In the genomic region with DNA sequence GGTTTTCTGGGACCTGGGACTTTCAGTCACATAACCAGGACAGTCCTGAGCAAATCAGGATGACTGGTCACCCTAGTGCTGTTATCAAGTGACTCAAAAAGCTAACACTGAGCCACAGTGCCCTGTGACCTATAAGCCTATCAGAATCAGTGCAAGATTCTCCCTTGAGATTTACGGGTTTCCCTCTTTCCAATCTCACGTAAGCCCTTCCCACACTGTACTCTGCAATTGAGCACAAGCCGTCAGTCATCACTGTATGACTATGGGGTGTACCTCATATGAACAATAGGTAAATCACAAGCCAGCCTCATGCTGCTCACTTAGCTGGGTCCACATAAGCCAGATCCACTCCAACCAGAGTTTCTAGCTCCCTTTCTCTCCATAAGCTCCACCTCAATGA, we compare ENCODE assay signal across 12 cellular contexts. TPM values are rescaled to one million over a fixed set of nuclear protein-coding genes. Genes with fewer than 3 reads are reported as not detected.
A peak's percentile ranks its signal among the peaks of the same experiment; 100 is the strongest.
DNase-seq lines count a peak whose midpoint lies in the region; ATAC-seq, FAIRE-seq and TF ChIP-seq lines count a peak whose summit lies in the region.
"Had no signal": no experiment of that assay in that cellular context is flagged by ENCODE, and none has a peak within 500 bp of the region (broad histone marks: within the 10 kb centered on the region; RNA-seq: fewer than 3 reads in every experiment).

No MANE protein-coding gene starts in this region.

- ATAC-seq in GM18870 (IDR thresholded peaks at IDR 0.05; ENCODE audit: unreplicated experiment) (peak; percentile 72), GM21515 (IDR thresholded peaks at IDR 0.05; ENCODE audit: unreplicated experiment) (peak; percentile 55), HG03095 (IDR thresholded peaks at IDR 0.05; ENCODE audit: unreplicated experiment) (peak; percentile 62), HepG2 (peak; percentile 55; the same call in 1 of the 3 replicates)
- ATAC-seq: naive thymus-derived CD8-positive, alpha-beta T cell had no signal

- 3% methylated on average over 3 of the region's 3 CpGs for WGBS in HepG2 (ENCODE audit: low lambda C conversion rate)

- in situ Hi-C loops in HepG2 (cut with HindIII; ENCODE audit: extremely low pct_ligation_motif_present, low pct_unique_long_range_greater_than_20kb): no loop called here

- H3K36me3 Mint-ChIP-seq in chondrocyte (ENCODE audit: low read depth): peaks cover 2% of the 10 kb centered on the region
- H3K36me3 Mint-ChIP-seq: naive thymus-derived CD8-positive, alpha-beta T cell had no signal

- BruUV-seq in HepG2 (replicated peaks; lab: Mats Ljungman, UMichigan): no TSS peak

- H3K36me3 ChIP-seq in HepG2 (replicated peaks in 1 of 2; ENCODE audit: control insufficient read depth in 1 of 2, insufficient read depth in 2 of 2, low read length in 2 of 2): no peaks in the 10 kb centered on the region

- H3K4me3 Mint-ChIP-seq in chondrocyte (ENCODE audit: unreplicated experiment): no peak overlapping the region
- H3K4me3 Mint-ChIP-seq: naive thymus-derived CD8-positive, alpha-beta T cell had no signal

- H3K27me3 Mint-ChIP-seq in chondrocyte (ENCODE audit: low read depth): peaks cover 18% of the 10 kb centered on the region

- H3K27ac Mint-ChIP-seq in chondrocyte (ENCODE audit: unreplicated experiment): no peak overlapping the region
- H3K27ac Mint-ChIP-seq: naive thymus-derived CD8-positive, alpha-beta T cell had no signal

- POLR2A ChIA-PET in HepG2 (lab: Yijun Ruan, JAX): no interaction called here

- no peak for TF ChIP-seq CTCF in HepG2 (CRISPR knock-in tag; IDR thresholded peaks at IDR 0.05)
- no peak for TF ChIP-seq CTCF in chondrocyte (IDR thresholded peaks at IDR 0.05)

- H3K9me3 Mint-ChIP-seq in chondrocyte (ENCODE audit: low read depth): peaks cover 6% of the 10 kb centered on the region

- H3K9me3 ChIP-seq in HepG2 (ENCODE audit: low read length): peaks cover 3% of the 10 kb centered on the region; the same call in 1 of the 2 replicates

- no peak for TF ChIP-seq POLR2A in HepG2 (IDR thresholded peaks at IDR 0.05; ENCODE audit: insufficient read depth in 1 of 2, low read depth in 2 of 2, low read length in 2 of 2)

- H3K4me1 Mint-ChIP-seq in chondrocyte (ENCODE audit: low read depth): no peaks in the 10 kb centered on the region
- H3K4me1 Mint-ChIP-seq: naive thymus-derived CD8-positive, alpha-beta T cell had no signal

- no peaks in the 10 kb centered on the region for H3K79me2 ChIP-seq in HepG2 (ENCODE audit: insufficient read depth, low read length)

- H2AFZ ChIP-seq in HepG2 (ENCODE audit: low read length): no peak overlapping the region

- no peaks in the 10 kb centered on the region for H3K27me3 ChIP-seq in HepG2 (ENCODE audit: control insufficient read depth in 1 of 2, insufficient read depth in 2 of 2, low read length in 2 of 2)

- H4K20me1 ChIP-seq in HepG2 (ENCODE audit: insufficient read depth, low read length): no peaks in the 10 kb centered on the region

- intact Hi-C loops in HepG2 (cut with micrococcal nuclease; ENCODE audit: unreplicated experiment): no loop called here

- CTCF ChIA-PET in HepG2 (lab: Yijun Ruan, JAX; ENCODE audit: low intra/inter-chr PET ratio, low total read pairs): no interaction called here

- no peak overlapping the region for H3K9ac ChIP-seq in HepG2 (ENCODE audit: insufficient read depth, low read depth, low read length)

- no peak for TF ChIP-seq EP300 in HepG2 (IDR thresholded peaks at IDR 0.05; ENCODE audit: low read depth in 2 of 2, low read length in 2 of 2)
- no peak for TF ChIP-seq EP300 in HepG2 (CRISPR knock-in tag; IDR thresholded peaks at IDR 0.05; ENCODE audit: borderline replicate concordance)

- no peak for TF ChIP-seq RAD21 in HepG2 (CRISPR knock-in tag; IDR thresholded peaks at IDR 0.05)

- H3K4me2 ChIP-seq in HepG2 (ENCODE audit: low read depth, low read length): no peak overlapping the region

- H3K27ac ChIP-seq in HepG2 (ENCODE audit: extremely low read length, insufficient read depth, low read length): no peak overlapping the region

- 0 out of 2 replicates have a peak, but pooled peaks cover 7% of the 10 kb centered on the region for H3K4me1 ChIP-seq in HepG2 (ENCODE audit: insufficient read depth, low read length)

- H3K4me3 ChIP-seq in HepG2 (replicated peaks in 1 of 3; ENCODE audit: insufficient read depth in 1 of 3, low read depth in 2 of 3, low read length in 3 of 3): no peak overlapping the region

- DNase-seq in HepG2 (ENCODE audit: low spot score): no peak
- no peak for DNase-seq in NCI-H128 (lab: John Stamatoyannopoulos, UW; ENCODE audit: unreplicated experiment)
- no peak for DNase-seq in stimulated activated CD8-positive, alpha-beta memory T cell treated with anti-CD3 and anti-CD28 coated beads, Interleukin-4, amount 100 ng/mL, for 48 hours
- no peak for DNase-seq in AML-193 (lab: John Stamatoyannopoulos, UW)
- DNase-seq in chondrocyte (ENCODE audit: low spot score): no peak
- DNase-seq: activated naive CD4-positive, alpha-beta T cell treated with Interleukin-2 at 50 U/mL for 16 hours; naive thymus-derived CD8-positive, alpha-beta T cell; substantia nigra had no signal

- no peak for FAIRE-seq in HepG2 (lab: Jason Lieb, UNC)

TF ChIP-seq in HepG2, 621 proteins besides CTCF, POLR2A, EP300 and RAD21:
- TF ChIP-seq BRCA1 (CRISPR knock-in tag; IDR thresholded peaks at IDR 0.05) (no peak), MED13 (CRISPR knock-in tag; IDR thresholded peaks at IDR 0.05) (no peak)
- TF ChIP-seq, protein P1, sequence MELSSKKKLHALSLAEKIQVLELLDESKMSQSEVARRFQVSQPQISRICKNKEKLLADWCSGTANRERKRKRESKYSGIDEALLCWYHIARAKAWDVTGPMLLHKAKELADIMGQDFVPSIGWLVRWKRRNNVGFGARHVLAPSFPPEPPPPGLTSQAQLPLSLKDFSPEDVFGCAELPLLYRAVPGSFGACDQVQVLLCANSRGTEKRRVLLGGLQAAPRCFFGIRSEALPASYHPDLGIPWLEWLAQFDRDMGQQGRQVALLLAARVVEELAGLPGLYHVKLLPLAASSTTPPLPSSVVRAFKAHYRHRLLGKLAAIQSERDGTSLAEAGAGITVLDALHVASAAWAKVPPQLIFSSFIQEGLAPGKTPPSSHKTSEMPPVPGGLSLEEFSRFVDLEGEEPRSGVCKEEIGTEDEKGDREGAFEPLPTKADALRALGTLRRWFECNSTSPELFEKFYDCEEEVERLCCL (CRISPR knock-in tag; IDR thresholded peaks at IDR 0.05; ENCODE audit: borderline replicate concordance): no peak
- TF ChIP-seq, protein P2, sequence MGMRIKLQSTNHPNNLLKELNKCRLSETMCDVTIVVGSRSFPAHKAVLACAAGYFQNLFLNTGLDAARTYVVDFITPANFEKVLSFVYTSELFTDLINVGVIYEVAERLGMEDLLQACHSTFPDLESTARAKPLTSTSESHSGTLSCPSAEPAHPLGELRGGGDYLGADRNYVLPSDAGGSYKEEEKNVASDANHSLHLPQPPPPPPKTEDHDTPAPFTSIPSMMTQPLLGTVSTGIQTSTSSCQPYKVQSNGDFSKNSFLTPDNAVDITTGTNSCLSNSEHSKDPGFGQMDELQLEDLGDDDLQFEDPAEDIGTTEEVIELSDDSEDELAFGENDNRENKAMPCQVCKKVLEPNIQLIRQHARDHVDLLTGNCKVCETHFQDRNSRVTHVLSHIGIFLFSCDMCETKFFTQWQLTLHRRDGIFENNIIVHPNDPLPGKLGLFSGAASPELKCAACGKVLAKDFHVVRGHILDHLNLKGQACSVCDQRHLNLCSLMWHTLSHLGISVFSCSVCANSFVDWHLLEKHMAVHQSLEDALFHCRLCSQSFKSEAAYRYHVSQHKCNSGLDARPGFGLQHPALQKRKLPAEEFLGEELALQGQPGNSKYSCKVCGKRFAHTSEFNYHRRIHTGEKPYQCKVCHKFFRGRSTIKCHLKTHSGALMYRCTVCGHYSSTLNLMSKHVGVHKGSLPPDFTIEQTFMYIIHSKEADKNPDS (CRISPR knock-in tag; IDR thresholded peaks at IDR 0.05): no peak

RNA-seq across cellular contexts. Expression of a gene that starts 21.0 kb away (rescaled TPM):
- not detected in 2 replicates for total RNA-seq in HepG2 (2016; rRNA removed; fragmentation: Illumina TruSeq; extraction: Trizol)
- not detected in 2 replicates for total RNA-seq in HepG2 (2016; cell fraction: cytosol; rRNA removed; fragmentation: Illumina TruSeq; extraction: Trizol; ENCODE audit: low read depth)
- total RNA-seq in HepG2 (2016; cell fraction: insoluble cytoplasmic fraction; rRNA removed; fragmentation: Illumina TruSeq; extraction: Trizol): not detected in 2 replicates
- total RNA-seq in HepG2 (2016; cell fraction: membrane; rRNA removed; fragmentation: Illumina TruSeq; extraction: Trizol): not detected in 2 replicates
- not detected in 2 replicates for total RNA-seq in HepG2 (2016; cell fraction: nucleus; rRNA removed; fragmentation: Illumina TruSeq; extraction: Trizol)
- not detected in 2 replicates for polyA plus RNA-seq in HepG2 (2011; rRNA removed)
- not detected in 2 replicates for polyA plus RNA-seq in HepG2 (2011; cell fraction: cytosol; rRNA removed)
- polyA plus RNA-seq in HepG2 (2011; cell fraction: nucleus; rRNA removed): not detected in 2 replicates
- polyA plus RNA-seq in HepG2 (2012): not detected in 2 replicates
- polyA plus RNA-seq in HepG2 (2016; cell fraction: cytosol; fragmentation: Illumina TruSeq; extraction: Trizol; ENCODE audit: low read depth): not detected in 2 replicates
- not detected in 2 replicates for polyA plus RNA-seq in HepG2 (2016; cell fraction: insoluble cytoplasmic fraction; fragmentation: Illumina TruSeq; extraction: Trizol; ENCODE audit: low read depth)
- not detected in 2 replicates for polyA plus RNA-seq in HepG2 (2016; cell fraction: membrane; fragmentation: Illumina TruSeq; extraction: Trizol; ENCODE audit: low read depth)
- not detected in 2 replicates for polyA plus RNA-seq in HepG2 (2016; cell fraction: nucleus; fragmentation: Illumina TruSeq; extraction: Trizol; ENCODE audit: insufficient read depth, low read depth)
- not detected in 2 replicates for polyA minus RNA-seq in HepG2 (2011; rRNA and poly(A)+ RNA removed; ENCODE audit: low replicate concordance)
- polyA minus RNA-seq in HepG2 (2011; cell fraction: cytosol; rRNA and poly(A)+ RNA removed): not detected in 2 replicates
- polyA minus RNA-seq in HepG2 (2011; cell fraction: nucleus; rRNA and poly(A)+ RNA removed): not detected in 2 replicates
- not detected in 3 replicates for total RNA-seq in chondrocyte
- total RNA-seq: H4; naive thymus-derived CD8-positive, alpha-beta T cell had no signal
- polyA plus RNA-seq: naive thymus-derived CD8-positive, alpha-beta T cell had no signal
